ENCODE assay signal across 14 cellular contexts in genomic region chr9:93893899-93894690, GRCh38.
DNase-seq lines count a peak whose midpoint lies in the region; ATAC-seq and TF ChIP-seq lines count a peak whose summit lies in the region.
"Had no signal": no experiment of that assay in that cellular context is flagged by ENCODE, and none has a peak within 500 bp of the region (broad histone marks: within the 10 kb centered on the region; RNA-seq: fewer than 3 reads in every experiment).

No MANE protein-coding gene starts in this region.

- no peak for TF ChIP-seq POLR2A in sigmoid colon (IDR thresholded peaks at IDR 0.05)

- H3K27ac ChIP-seq in SK-N-SH (ENCODE audit: low read depth in 2 of 2, low read length in 1 of 2) (no peak overlapping the region), hepatocyte (peak overlapping the region; percentile 88), sigmoid colon (no peak overlapping the region)
- H3K27ac ChIP-seq: neural progenitor cell, skin epidermis had no signal

- intact Hi-C loops in sigmoid colon (cut with DNase I) = no loop called here

- H3K9me2 ChIP-seq in SK-N-SH (no peaks in the 10 kb centered on the region), hepatocyte (replicated peaks; ENCODE audit: insufficient read depth) (no peaks in the 10 kb centered on the region)

- CTCF ChIA-PET in SK-N-SH (lab: Yijun Ruan, JAX) = interaction anchor here (0.6 kb wide), 2 partner anchors 69 to 212 kb away, joined by 3 read pairs; no protein-coding TSS in a partner anchor

- H3K36me3 ChIP-seq in SK-N-SH (replicated peaks in 1 of 2; ENCODE audit: control insufficient read depth in 1 of 2, insufficient read depth in 2 of 2, low read length in 1 of 2) (no peaks in the 10 kb centered on the region), hepatocyte (replicated peaks; ENCODE audit: insufficient read depth, low read depth) (no peaks in the 10 kb centered on the region), sigmoid colon (no peaks in the 10 kb centered on the region)
- H3K36me3 ChIP-seq: neural progenitor cell had no signal

- H2AFZ ChIP-seq in SK-N-SH (ENCODE audit: low read depth) (no peak overlapping the region), hepatocyte (no peak overlapping the region)
- H2AFZ ChIP-seq: neural progenitor cell had no signal

- DNase-seq in SK-N-SH (peak; percentile 8), NCI-H2029 (lab: John Stamatoyannopoulos, UW) (peak; percentile 77), hepatocyte (ENCODE audit: low spot score) (peak; percentile 72), sigmoid colon (peak; percentile 56)
- no peak for DNase-seq in stimulated activated naive CD8-positive, alpha-beta T cell treated with anti-CD3 and anti-CD28 coated beads, Interleukin-15, Interleukin-2, amounts not matched to agents 100 U/mL and 50 U/mL, for 24 hours
- DNase-seq: activated T-cell treated with anti-CD3 and anti-CD28 coated beads, Interleukin-2, amount 50 U/mL, for 24 hours; NCI-H1930; T-helper 1 cell had no signal

- H3K4me1 ChIP-seq in SK-N-SH (ENCODE audit: control insufficient read depth in 1 of 2, insufficient read depth in 2 of 2, low read depth in 1 of 2, low read length in 1 of 2) = peaks cover 0 to 11% of the 10 kb centered on the region in 2 experiments; a peak in 1 of 4 replicates
- peaks cover 6% of the 10 kb centered on the region for H3K4me1 ChIP-seq in hepatocyte (ENCODE audit: insufficient read depth)
- no peaks in the 10 kb centered on the region for H3K4me1 ChIP-seq in sigmoid colon
- H3K4me1 ChIP-seq: neural progenitor cell had no signal

- TF ChIP-seq EP300 in SK-N-SH (IDR thresholded peaks at IDR 0.05; ENCODE audit: borderline replicate concordance in 1 of 2, low read depth in 1 of 2, low read length in 1 of 2) (no peak), sigmoid colon (IDR thresholded peaks at IDR 0.05) (no peak)

- H4K20me1 ChIP-seq in SK-N-SH (ENCODE audit: insufficient read depth) (no peaks in the 10 kb centered on the region), hepatocyte (ENCODE audit: insufficient read depth, poor library complexity, severe bottlenecking) (no peaks in the 10 kb centered on the region)

- H3K79me2 ChIP-seq in SK-N-SH (ENCODE audit: insufficient read depth) = no peaks in the 10 kb centered on the region
- H3K79me2 ChIP-seq in hepatocyte = no peaks in the 10 kb centered on the region

- no peak overlapping the region for H3K9ac ChIP-seq in SK-N-SH
- H3K9ac ChIP-seq: neural progenitor cell had no signal

- POLR2A ChIA-PET in SK-N-SH (lab: Yijun Ruan, JAX) = no interaction called here

- WGBS in SK-N-SH (ENCODE audit: low lambda C conversion rate) = 27% methylated on average over 9 of the region's 15 CpGs
- 73% methylated on average over 15 of the region's 15 CpGs for WGBS in hepatocyte (ENCODE audit: low lambda C conversion rate, missing lambda C conversion rate)
- WGBS in sigmoid colon, 2 donors = 23 to 65% methylated on average over 15 of the region's 15 CpGs

- H3K4me2 ChIP-seq in SK-N-SH (no peak overlapping the region), hepatocyte (no peak overlapping the region)
- H3K4me2 ChIP-seq: neural progenitor cell had no signal

- ATAC-seq in SK-N-SH treated with all-trans-retinoic acid at 6 μM for 48 hours (no peak), GM19463 (IDR thresholded peaks at IDR 0.05; ENCODE audit: unreplicated experiment) (no peak), HG03108 (IDR thresholded peaks at IDR 0.05; ENCODE audit: unreplicated experiment) (no peak)
- no peak for ATAC-seq in stimulated activated naive CD8-positive, alpha-beta T cell treated with anti-CD3 and anti-CD28 coated beads, Interleukin-15, Interleukin-2, amounts not matched to agents 100 U/mL and 50 U/mL, for 24 hours
- ATAC-seq: activated CD4-positive, CD25-positive, alpha-beta regulatory T cell treated with anti-CD3 and anti-CD28 coated beads, Interleukin-2, amount 50 U/mL, for 24 hours had no signal

- no peak for TF ChIP-seq RAD21 in SK-N-SH (IDR thresholded peaks at IDR 0.05; ENCODE audit: low read length)

- no peak for TF ChIP-seq CTCF in SK-N-SH (IDR thresholded peaks at IDR 0.05)
- TF ChIP-seq CTCF in hepatocyte (IDR thresholded peaks at IDR 0.05; ENCODE audit: poor library complexity) = no peak
- no peak for TF ChIP-seq CTCF in sigmoid colon (IDR thresholded peaks at IDR 0.05)

- no peaks in the 10 kb centered on the region for H3F3A ChIP-seq in SK-N-SH (replicated peaks; ENCODE audit: insufficient read depth)

- H3K9me3 ChIP-seq in SK-N-SH (no peaks in the 10 kb centered on the region), hepatocyte (ENCODE audit: low read depth) (no peaks in the 10 kb centered on the region), sigmoid colon (peaks cover 0 to 15% (median 0%) of the 10 kb centered on the region in 4 donors)

- no peaks in the 10 kb centered on the region for H3K27me3 ChIP-seq in SK-N-SH (ENCODE audit: insufficient read depth)
- H3K27me3 ChIP-seq in hepatocyte = no peaks in the 10 kb centered on the region
- no peaks in the 10 kb centered on the region for H3K27me3 ChIP-seq in sigmoid colon
- H3K27me3 ChIP-seq: neural progenitor cell had no signal

- H3K4me3 ChIP-seq in SK-N-SH (ENCODE audit: low read depth in 2 of 2, low read length in 1 of 2) (no peak overlapping the region), hepatocyte (no peak overlapping the region), sigmoid colon (no peak overlapping the region)
- H3K4me3 ChIP-seq: neural progenitor cell, skin epidermis had no signal

TF ChIP-seq in SK-N-SH, 30 proteins besides CTCF, POLR2A, EP300 and RAD21 (continues in another document):
- TF ChIP-seq, protein P1, sequence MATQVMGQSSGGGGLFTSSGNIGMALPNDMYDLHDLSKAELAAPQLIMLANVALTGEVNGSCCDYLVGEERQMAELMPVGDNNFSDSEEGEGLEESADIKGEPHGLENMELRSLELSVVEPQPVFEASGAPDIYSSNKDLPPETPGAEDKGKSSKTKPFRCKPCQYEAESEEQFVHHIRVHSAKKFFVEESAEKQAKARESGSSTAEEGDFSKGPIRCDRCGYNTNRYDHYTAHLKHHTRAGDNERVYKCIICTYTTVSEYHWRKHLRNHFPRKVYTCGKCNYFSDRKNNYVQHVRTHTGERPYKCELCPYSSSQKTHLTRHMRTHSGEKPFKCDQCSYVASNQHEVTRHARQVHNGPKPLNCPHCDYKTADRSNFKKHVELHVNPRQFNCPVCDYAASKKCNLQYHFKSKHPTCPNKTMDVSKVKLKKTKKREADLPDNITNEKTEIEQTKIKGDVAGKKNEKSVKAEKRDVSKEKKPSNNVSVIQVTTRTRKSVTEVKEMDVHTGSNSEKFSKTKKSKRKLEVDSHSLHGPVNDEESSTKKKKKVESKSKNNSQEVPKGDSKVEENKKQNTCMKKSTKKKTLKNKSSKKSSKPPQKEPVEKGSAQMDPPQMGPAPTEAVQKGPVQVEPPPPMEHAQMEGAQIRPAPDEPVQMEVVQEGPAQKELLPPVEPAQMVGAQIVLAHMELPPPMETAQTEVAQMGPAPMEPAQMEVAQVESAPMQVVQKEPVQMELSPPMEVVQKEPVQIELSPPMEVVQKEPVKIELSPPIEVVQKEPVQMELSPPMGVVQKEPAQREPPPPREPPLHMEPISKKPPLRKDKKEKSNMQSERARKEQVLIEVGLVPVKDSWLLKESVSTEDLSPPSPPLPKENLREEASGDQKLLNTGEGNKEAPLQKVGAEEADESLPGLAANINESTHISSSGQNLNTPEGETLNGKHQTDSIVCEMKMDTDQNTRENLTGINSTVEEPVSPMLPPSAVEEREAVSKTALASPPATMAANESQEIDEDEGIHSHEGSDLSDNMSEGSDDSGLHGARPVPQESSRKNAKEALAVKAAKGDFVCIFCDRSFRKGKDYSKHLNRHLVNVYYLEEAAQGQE (IDR thresholded peaks at IDR 0.05; ENCODE audit: low read depth, low read length) = no peak
- no peak for TF ChIP-seq GATA2 (CRISPR knock-in tag; IDR thresholded peaks at IDR 0.05)

TF ChIP-seq in SK-N-SH treated with all-trans-retinoic acid at 6 μM for 48 hours, 23 proteins besides CTCF, POLR2A, EP300 and RAD21 (continues in another document):
- TF ChIP-seq ZFP30 (CRISPR knock-in tag; IDR thresholded peaks at IDR 0.05) (no peak), BACH2 (CRISPR knock-in tag; IDR thresholded peaks at IDR 0.05; ENCODE audit: borderline replicate concordance) (no peak), TSHZ2 (CRISPR knock-in tag; IDR thresholded peaks at IDR 0.05) (no peak), OSR1 (CRISPR knock-in tag; IDR thresholded peaks at IDR 0.05) (no peak), ESRRG (CRISPR knock-in tag; IDR thresholded peaks at IDR 0.05) (no peak), SNAI2 (CRISPR knock-in tag; IDR thresholded peaks at IDR 0.05) (no peak)
- TF ChIP-seq, protein P2, sequence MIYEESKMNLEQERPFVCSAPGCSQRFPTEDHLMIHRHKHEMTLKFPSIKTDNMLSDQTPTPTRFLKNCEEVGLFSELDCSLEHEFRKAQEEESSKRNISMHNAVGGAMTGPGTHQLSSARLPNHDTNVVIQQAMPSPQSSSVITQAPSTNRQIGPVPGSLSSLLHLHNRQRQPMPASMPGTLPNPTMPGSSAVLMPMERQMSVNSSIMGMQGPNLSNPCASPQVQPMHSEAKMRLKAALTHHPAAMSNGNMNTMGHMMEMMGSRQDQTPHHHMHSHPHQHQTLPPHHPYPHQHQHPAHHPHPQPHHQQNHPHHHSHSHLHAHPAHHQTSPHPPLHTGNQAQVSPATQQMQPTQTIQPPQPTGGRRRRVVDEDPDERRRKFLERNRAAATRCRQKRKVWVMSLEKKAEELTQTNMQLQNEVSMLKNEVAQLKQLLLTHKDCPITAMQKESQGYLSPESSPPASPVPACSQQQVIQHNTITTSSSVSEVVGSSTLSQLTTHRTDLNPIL (CRISPR knock-in tag; IDR thresholded peaks at IDR 0.05; ENCODE audit: low read depth) = no peak
